ENCODE assay signal across 24 cellular contexts in the genomic region with DNA sequence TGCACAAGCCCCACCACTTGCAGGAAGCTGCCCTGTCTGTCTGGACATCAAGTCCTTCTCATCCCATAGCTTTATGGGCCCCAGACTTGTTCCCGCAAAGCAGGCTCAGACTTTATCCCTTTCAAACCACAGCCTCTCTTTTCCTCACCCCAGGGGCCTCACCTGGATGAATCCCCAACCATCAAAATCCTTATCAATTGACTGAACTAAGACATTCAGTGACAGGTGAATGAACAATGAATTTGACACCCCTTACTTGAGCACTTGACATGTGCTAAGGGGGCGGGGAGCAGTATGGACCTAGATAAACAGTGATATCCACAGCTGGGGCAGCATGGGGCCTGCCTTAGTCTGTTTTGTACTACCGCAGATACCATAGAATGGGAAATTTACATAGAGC. TPM values are rescaled to one million over a fixed set of nuclear protein-coding genes. Genes with fewer than 3 reads are reported as not detected.
A peak's percentile ranks its signal among the peaks of the same experiment; 100 is the strongest.
DNase-seq lines count a peak whose midpoint lies in the region; ATAC-seq, FAIRE-seq and TF ChIP-seq lines count a peak whose summit lies in the region.
"Had no signal": no experiment of that assay in that cellular context is flagged by ENCODE, and none has a peak within 500 bp of the region (broad histone marks: within the 10 kb centered on the region; RNA-seq: fewer than 3 reads in every experiment).

No MANE protein-coding gene starts in this region.

- H4K20me1 ChIP-seq in K562 (replicated peaks; ENCODE audit: control insufficient read depth, insufficient read depth, low read length), result peaks cover 6% of the 10 kb centered on the region; the same call in 1 of the 2 replicates

- H3K27me3 Mint-ChIP-seq in activated naive CD4-positive, alpha-beta T cell treated with anti-CD3 and anti-CD28 coated beads, Interleukin-2, amount 10 ng/mL, durations not matched to agents 7 days and 5 days, result peaks cover 40% of the 10 kb centered on the region

- peak overlapping the region; percentile 43 to 83 for H3K27ac Mint-ChIP-seq in activated naive CD4-positive, alpha-beta T cell treated with anti-CD3 and anti-CD28 coated beads, Interleukin-2, amount 50 U/mL, for 72 hours
- H3K27ac Mint-ChIP-seq in activated naive CD4-positive, alpha-beta T cell treated with anti-CD3 and anti-CD28 coated beads, Interleukin-2, amount 10 ng/mL, durations not matched to agents 7 days and 5 days, result no peak overlapping the region
- H3K27ac Mint-ChIP-seq: CD4-positive, CD25-positive, alpha-beta regulatory T cell had no signal

- no peaks in the 10 kb centered on the region for H3K9me3 ChIP-seq in K562 (replicated peaks; ENCODE audit: control insufficient read depth, insufficient read depth, low read depth, low read length)
- no peaks in the 10 kb centered on the region for H3K9me3 ChIP-seq in neutrophil
- H3K9me3 ChIP-seq: A549, BE2C had no signal

- FAIRE-seq in K562 (lab: Jason Lieb, UNC), result no peak
- FAIRE-seq: A549, GM19239 had no signal

- POLR2A ChIA-PET in K562 (lab: Yijun Ruan, JAX), result interaction anchor here (0.7 kb wide), 2 partner anchors 12 to 88 kb away, joined by 3 to 9 read pairs; no protein-coding TSS in a partner anchor

- no peaks in the 10 kb centered on the region for H3K9me3 Mint-ChIP-seq in activated naive CD4-positive, alpha-beta T cell treated with anti-CD3 and anti-CD28 coated beads, Interleukin-2, amount 50 U/mL, for 72 hours
- no peaks in the 10 kb centered on the region for H3K9me3 Mint-ChIP-seq in activated naive CD4-positive, alpha-beta T cell treated with anti-CD3 and anti-CD28 coated beads, Interleukin-2, amount 10 ng/mL, durations not matched to agents 7 days and 5 days
- H3K9me3 Mint-ChIP-seq: CD4-positive, CD25-positive, alpha-beta regulatory T cell had no signal

- ATAC-seq in activated naive CD4-positive, alpha-beta T cell treated with anti-CD3 and anti-CD28 coated beads, Interleukin-2, amount 50 U/mL, for 72 hours, result no peak
- ATAC-seq in K562, result no peak
- ATAC-seq: A549, HCT116, Panc1 had no signal

- in situ Hi-C loops in K562 (cut with MboI), result no loop called here

- TF ChIP-seq CTCF in K562 (IDR thresholded peaks at IDR 0.05 in 2 of 3, conservative IDR thresholded peaks at IDR 0.05 in 1 of 3; ENCODE audit: insufficient read depth in 2 of 3, low read depth in 1 of 3, low read length in 3 of 3) (no peak), neutrophil (IDR thresholded peaks at IDR 0.05) (no peak)

- H3K4me1 ChIP-seq in K562 (replicated peaks in 1 of 2; ENCODE audit: control insufficient read depth in 2 of 2, insufficient read depth in 2 of 2, low read length in 2 of 2) (peaks cover 0 to 5% of the 10 kb centered on the region in 2 experiments; a peak in 2 of 5 replicates), neutrophil (ENCODE audit: control insufficient read depth in 1 of 2, insufficient read depth in 1 of 2, low read depth in 1 of 2, low read length in 1 of 2) (peaks cover 52 to 53% of the 10 kb centered on the region in 2 experiments)
- H3K4me1 ChIP-seq: BE2C had no signal

- H3K4me1 Mint-ChIP-seq in activated naive CD4-positive, alpha-beta T cell treated with anti-CD3 and anti-CD28 coated beads, Interleukin-2, amount 10 ng/mL, durations not matched to agents 7 days and 5 days, result peaks cover 9% of the 10 kb centered on the region
- H3K4me1 Mint-ChIP-seq: CD4-positive, CD25-positive, alpha-beta regulatory T cell had no signal

- no TSS peak for BruUV-seq in K562 (replicated peaks; lab: Mats Ljungman, UMichigan)

- H3K27ac ChIP-seq in K562 (ENCODE audit: extremely low read depth, low read depth, low read length) (no peak overlapping the region), neutrophil (peak overlapping the region; percentile 82)
- H3K27ac ChIP-seq: A549 had no signal

- H3K27me3 ChIP-seq in K562 (ENCODE audit: control insufficient read depth in 2 of 2, insufficient read depth in 2 of 2, low read length in 2 of 2), result peaks cover 33 to 70% of the 10 kb centered on the region in 2 experiments
- no peaks in the 10 kb centered on the region for H3K27me3 ChIP-seq in neutrophil
- H3K27me3 ChIP-seq: BE2C had no signal

- H3K79me2 ChIP-seq in K562 (ENCODE audit: control insufficient read depth, insufficient read depth, low read length), result no peaks in the 10 kb centered on the region

- CTCF ChIA-PET in activated naive CD4-positive, alpha-beta T cell treated with anti-CD3 and anti-CD28 coated beads, Interleukin-2, amount 10 ng/mL, durations not matched to agents 7 days and 5 days (lab: Charles Lee), result no interaction called here
- CTCF ChIA-PET in K562 (lab: Yijun Ruan, JAX; ENCODE audit: low intra/inter-chr PET ratio), result no interaction called here

- no peak overlapping the region; a peak in 1 of 4 replicates for H3K9ac ChIP-seq in K562 (ENCODE audit: insufficient read depth in 1 of 2, low read depth in 2 of 2, low read length in 2 of 2)

- no peak for TF ChIP-seq EP300 in K562 (IDR thresholded peaks at IDR 0.05; ENCODE audit: low read length)

- no peak overlapping the region for H3K4me3 Mint-ChIP-seq in activated naive CD4-positive, alpha-beta T cell treated with anti-CD3 and anti-CD28 coated beads, Interleukin-2, amount 10 ng/mL, durations not matched to agents 7 days and 5 days
- H3K4me3 Mint-ChIP-seq: CD4-positive, CD25-positive, alpha-beta regulatory T cell had no signal

- H2AFZ ChIP-seq in K562 (ENCODE audit: low read depth, low read length), result no peak overlapping the region

- 9% methylated on average over 3 of the region's 3 CpGs for WGBS in K562 (ENCODE audit: insufficient coverage, low coverage, missing lambda C conversion rate)

- DNase-seq in activated naive CD4-positive, alpha-beta T cell treated with anti-CD3 and anti-CD28 coated beads, Interleukin-2, amount 50 U/mL, for 72 hours (ENCODE audit: low spot score in 2 of 2), result no peak
- DNase-seq in activated naive CD4-positive, alpha-beta T cell treated with anti-CD3 and anti-CD28 coated beads, Interleukin-2, amount 10 ng/mL, durations not matched to agents 7 days and 5 days, result no peak
- DNase-seq in K562 (ENCODE audit: extremely low read depth in 1 of 4, low spot score in 3 of 4) (no peak), AML-193 (lab: John Stamatoyannopoulos, UW) (no peak), NCI-H2196 (lab: John Stamatoyannopoulos, UW; ENCODE audit: unreplicated experiment) (no peak)
- DNase-seq in stimulated activated CD4-positive, alpha-beta T cell treated with anti-CD3 and anti-CD28 coated beads, Interleukin-2, amount 100 ng/mL, for 48 hours, result no peak
- DNase-seq: BE2C; CD4-positive, CD25-positive, alpha-beta regulatory T cell; EL; GF-D8; GOT3; KG1; NCI-H1092 treated with DMSO at 0.1 percent for 48 hours; NCI-H146; NCI-H2029; NCI-H2227 treated with DMSO at 0.1 percent for 48 hours; NCI-H510A; NCI-H774 had no signal

- no peaks in the 10 kb centered on the region for H3K36me3 Mint-ChIP-seq in activated naive CD4-positive, alpha-beta T cell treated with anti-CD3 and anti-CD28 coated beads, Interleukin-2, amount 50 U/mL, for 72 hours
- no peaks in the 10 kb centered on the region for H3K36me3 Mint-ChIP-seq in activated naive CD4-positive, alpha-beta T cell treated with anti-CD3 and anti-CD28 coated beads, Interleukin-2, amount 10 ng/mL, durations not matched to agents 7 days and 5 days
- H3K36me3 Mint-ChIP-seq: CD4-positive, CD25-positive, alpha-beta regulatory T cell had no signal

- intact Hi-C loops in K562 (cut with micrococcal nuclease), result loop anchor here (5.0 kb wide), 1 partner anchor 85 kb away; no protein-coding TSS in a partner anchor

- H3K36me3 ChIP-seq in K562 (ENCODE audit: control insufficient read depth, insufficient read depth, low read length) (no peaks in the 10 kb centered on the region), neutrophil (peaks cover 26% of the 10 kb centered on the region)
- H3K36me3 ChIP-seq: BE2C had no signal

- peaks cover 3% of the 10 kb centered on the region for H3K9me1 ChIP-seq in K562 (ENCODE audit: control insufficient read depth, insufficient read depth, low read length)

- no peak for TF ChIP-seq RAD21 in K562 (CRISPR knock-in tag; conservative IDR thresholded peaks at IDR 0.05 in 1 of 2, IDR thresholded peaks at IDR 0.05 in 1 of 2)

- H3K4me2 ChIP-seq in K562 (ENCODE audit: insufficient read depth, low read length), result no peak overlapping the region
- H3K4me2 ChIP-seq: A549 had no signal

- TF ChIP-seq POLR2A in K562 (conservative IDR thresholded peaks at IDR 0.05), result no peak

- H3K4me3 ChIP-seq in K562 (no peak overlapping the region), neutrophil (ENCODE audit: low read depth in 1 of 2, low read length in 1 of 2) (no peak overlapping the region)
- H3K4me3 ChIP-seq: A549 had no signal

RNA-seq across cellular contexts. Expression of gene RAB44, which starts 5.0 kb away (rescaled TPM):
- under 1 TPM; 0.07 to 0.12 TPM for total RNA-seq in activated naive CD4-positive, alpha-beta T cell treated with anti-CD3 and anti-CD28 coated beads, Interleukin-2, amount 50 U/mL, for 72 hours
- total RNA-seq in K562 (2011; cell fraction: chromatin; rRNA removed; ENCODE audit: low replicate concordance), result not detected in 2 replicates
- 0.17 TPM in 1 of 2 replicates, not detected in the other for total RNA-seq in K562 (2011; cell fraction: nucleolus; rRNA removed)
- total RNA-seq in K562 (2011; cell fraction: nucleoplasm; rRNA removed), result not detected in 2 replicates
- total RNA-seq in K562 (2014; rRNA removed) (not detected in 2 replicates), K562 (2014; rRNA removed; fragmentation: Illumina TruSeq; extraction: Trizol) (not detected in 2 replicates), K562 (2015; rRNA removed; fragmentation: Illumina TruSeq; extraction: Trizol) (not detected in 2 replicates), K562 (2021) (not detected in 2 replicates)
- polyA plus RNA-seq in K562 (2011; rRNA removed) (not detected in 2 replicates), K562 (2014; fragmentation: Illumina TruSeq; extraction: Trizol) (not detected in 2 replicates), K562 (2014; fragmentation: Nextera tagmentation; extraction: Ambion mirVana) (not detected), K562 (2014; rRNA removed) (not detected in 2 replicates)
- not detected in 2 replicates for polyA plus RNA-seq in K562 (2011; cell fraction: cytosol; rRNA removed)
- polyA plus RNA-seq in K562 (2011; cell fraction: nucleus; rRNA removed), result not detected in 2 replicates
- polyA plus RNA-seq in K562 (2012), result 0.10 TPM in 1 of 2 replicates, not detected in the other
- polyA minus RNA-seq in K562 (2011; rRNA and poly(A)+ RNA removed), result not detected in 2 replicates
- not detected in 2 replicates for polyA minus RNA-seq in K562 (2011; cell fraction: cytosol; rRNA and poly(A)+ RNA removed)
- not detected in 2 replicates for polyA minus RNA-seq in K562 (2011; cell fraction: nucleus; rRNA and poly(A)+ RNA removed)
- total RNA-seq: HT1080 had no signal
- polyA plus RNA-seq: CD4-positive, CD25-positive, alpha-beta regulatory T cell had no signal

RNA-seq across cellular contexts. Expression of gene CDKN1A, which starts 24.1 kb away (rescaled TPM):
- 100 to 1,000 TPM in 1 of 2 donors, 10 to 100 TPM in 1; 43.3 to 146 TPM for total RNA-seq in activated naive CD4-positive, alpha-beta T cell treated with anti-CD3 and anti-CD28 coated beads, Interleukin-2, amount 50 U/mL, for 72 hours
- 2.3 and 8.5 TPM in 2 replicates for total RNA-seq in K562 (2011; cell fraction: chromatin; rRNA removed; ENCODE audit: low replicate concordance)
- 6.4 and 8.2 TPM in 2 replicates for total RNA-seq in K562 (2011; cell fraction: nucleolus; rRNA removed)
- 5.9 and 9.0 TPM in 2 replicates for total RNA-seq in K562 (2011; cell fraction: nucleoplasm; rRNA removed)
- total RNA-seq in K562 (2014; rRNA removed) (5.1 and 5.6 TPM in 2 replicates), K562 (2014; rRNA removed; fragmentation: Illumina TruSeq; extraction: Trizol) (2.5 and 3.3 TPM in 2 replicates), K562 (2015; rRNA removed; fragmentation: Illumina TruSeq; extraction: Trizol) (2.1 TPM in 2 replicates), K562 (2021) (7.3 and 8.1 TPM in 2 replicates)
- polyA plus RNA-seq in K562 (2011; rRNA removed) (7.6 and 9.2 TPM in 2 replicates), K562 (2014; fragmentation: Illumina TruSeq; extraction: Trizol) (5.8 and 7.7 TPM in 2 replicates), K562 (2014; fragmentation: Nextera tagmentation; extraction: Ambion mirVana) (under 1 TPM; 0.25 to 0.49 TPM), K562 (2014; rRNA removed) (5.9 and 7.0 TPM in 2 replicates)
- polyA plus RNA-seq in K562 (2011; cell fraction: cytosol; rRNA removed), result 10.9 and 18.9 TPM in 2 replicates
- 9.1 and 12.7 TPM in 2 replicates for polyA plus RNA-seq in K562 (2011; cell fraction: nucleus; rRNA removed)
- 8.9 and 18.7 TPM in 2 replicates for polyA plus RNA-seq in K562 (2012)
- 2.5 and 3.7 TPM in 2 replicates for polyA minus RNA-seq in K562 (2011; rRNA and poly(A)+ RNA removed)
- 3.7 and 5.2 TPM in 2 replicates for polyA minus RNA-seq in K562 (2011; cell fraction: cytosol; rRNA and poly(A)+ RNA removed)
- 3.1 and 4.0 TPM in 2 replicates for polyA minus RNA-seq in K562 (2011; cell fraction: nucleus; rRNA and poly(A)+ RNA removed)

Comparison
In these comparisons a context has a peak if more than half of its experiments do, and no peak if none do; other contexts are left out.
1. RNA of gene CDKN1A, which starts 24.1 kb away (total RNA-seq): 43.3 to 146 TPM in activated naive CD4-positive, alpha-beta T cell treated with anti-CD3 and anti-CD28 coated beads, Interleukin-2, amount 50 U/mL, for 72 hours; 2.1 to 9.0 TPM in K562; every median in the first group is over 4 times any median in the second.